1 cellular context compared by ENCODE assay signal in genomic region chr7:139915864-139916716, GRCh38.
TF ChIP-seq lines count a peak whose summit lies in the region.

No MANE protein-coding gene starts in this region.

TF ChIP-seq in GM12878, 131 proteins besides CTCF, POLR2A, EP300 and RAD21 (continued from another document):
- no peak for TF ChIP-seq ZNF592 (IDR thresholded peaks at IDR 0.05)
- TF ChIP-seq RUNX3 (IDR thresholded peaks at IDR 0.05; ENCODE audit: low read length) = peak; percentile 99
- TF ChIP-seq LARP7 (IDR thresholded peaks at IDR 0.05) = no peak
- peak; percentile 93 for TF ChIP-seq DPF2 (IDR thresholded peaks at IDR 0.05)
- no peak for TF ChIP-seq ZBTB4 (CRISPR knock-in tag; IDR thresholded peaks at IDR 0.05)
- no peak for TF ChIP-seq NR2C1 (IDR thresholded peaks at IDR 0.05)
- TF ChIP-seq JUND (IDR thresholded peaks at IDR 0.05; ENCODE audit: low read depth, low read length) = peak; percentile 65; the same call in 1 of the 2 replicates
- no peak for TF ChIP-seq HDAC2 (IDR thresholded peaks at IDR 0.05)
- TF ChIP-seq MEF2A (IDR thresholded peaks at IDR 0.05; ENCODE audit: insufficient read depth, low read depth, low read length) = 0 out of 2 replicates have a peak, but pooled peaks have one; percentile 31
- TF ChIP-seq NFXL1 (IDR thresholded peaks at IDR 0.05; ENCODE audit: borderline replicate concordance) = no peak
- TF ChIP-seq SUZ12 (IDR thresholded peaks at IDR 0.05; ENCODE audit: unreplicated experiment) = no peak
- TF ChIP-seq RELB (IDR thresholded peaks at IDR 0.05; ENCODE audit: low read depth) = peak; percentile 22; the same call in 1 of the 2 replicates
- TF ChIP-seq PKNOX1 (IDR thresholded peaks at IDR 0.05) = 0 out of 2 replicates have a peak, but pooled peaks have one; percentile 34
- peak; percentile 80 for TF ChIP-seq BCL11A (IDR thresholded peaks at IDR 0.05; ENCODE audit: low read depth, low read length)
- TF ChIP-seq IRF4 (IDR thresholded peaks at IDR 0.05; ENCODE audit: low read depth, low read length) = peak; percentile 72
- 0 out of 4 replicates have a peak, but pooled peaks of 1 of the 2 experiments have one; percentile 49 for TF ChIP-seq SRF (IDR thresholded peaks at IDR 0.05; ENCODE audit: low read depth in 2 of 2, low read length in 2 of 2)
- TF ChIP-seq CBX3 (IDR thresholded peaks at IDR 0.05; ENCODE audit: borderline replicate concordance, low read depth) = no peak
- TF ChIP-seq USF2 (IDR thresholded peaks at IDR 0.05; ENCODE audit: borderline replicate concordance, low read depth, low read length) = no peak
- peak; percentile 77; the same call in 1 of the 2 replicates for TF ChIP-seq CREM (IDR thresholded peaks at IDR 0.05; ENCODE audit: low read depth)
- TF ChIP-seq CHD1 (IDR thresholded peaks at IDR 0.05; ENCODE audit: low read depth, low read length) = no peak
- TF ChIP-seq ZZZ3 (IDR thresholded peaks at IDR 0.05; ENCODE audit: control insufficient read depth, insufficient read length, low read depth) = no peak
- TF ChIP-seq ZSCAN29 (IDR thresholded peaks at IDR 0.05) = no peak
- 0 out of 2 replicates have a peak, but pooled peaks have one; percentile 16 for TF ChIP-seq MLLT1 (IDR thresholded peaks at IDR 0.05)
- TF ChIP-seq SP1 (IDR thresholded peaks at IDR 0.05; ENCODE audit: low read depth, low read length) = peak; percentile 15
- TF ChIP-seq TCF12 (IDR thresholded peaks at IDR 0.05; ENCODE audit: low read depth, low read length) = peak; percentile 89
- TF ChIP-seq NFIC (IDR thresholded peaks at IDR 0.05; ENCODE audit: low read depth, low read length) = 0 out of 2 replicates have a peak, but pooled peaks have one; percentile 56
- TF ChIP-seq MYC (IDR thresholded peaks at IDR 0.05; ENCODE audit: insufficient read depth, insufficient read length, insufficient replicate concordance, low read length, severe bottlenecking) = peak; percentile 50
- TF ChIP-seq CREB1 (IDR thresholded peaks at IDR 0.05; ENCODE audit: low read depth) = peak; percentile 53; the same call in 1 of the 2 replicates
- peak; percentile 36 to 55; a peak in 2 of 4 replicates for TF ChIP-seq BHLHE40 (IDR thresholded peaks at IDR 0.05; ENCODE audit: borderline replicate concordance in 1 of 2, low read depth in 2 of 2, low read length in 1 of 2)
- no peak for TF ChIP-seq KAT2A (conservative IDR thresholded peaks at IDR 0.05; ENCODE audit: control insufficient read depth, low read depth, low read length)
- 0 out of 2 replicates have a peak, but pooled peaks have one; percentile 34 for TF ChIP-seq GATAD2B (conservative IDR thresholded peaks at IDR 0.05; ENCODE audit: low read depth)
- no peak for TF ChIP-seq RFX5 (IDR thresholded peaks at IDR 0.05; ENCODE audit: low read depth, low read length)
- TF ChIP-seq IKZF2 (IDR thresholded peaks at IDR 0.05) = peak; percentile 88 to 90
- TF ChIP-seq RAD51 (IDR thresholded peaks at IDR 0.05) = peak; percentile 11; the same call in 1 of the 2 replicates
- peak; percentile 77; the same call in 1 of the 2 replicates for TF ChIP-seq PAX5 (IDR thresholded peaks at IDR 0.05; ENCODE audit: borderline replicate concordance, low read depth, low read length)
- TF ChIP-seq ZBTB11 (CRISPR knock-in tag; IDR thresholded peaks at IDR 0.05) = no peak
- 0 out of 2 replicates have a peak, but pooled peaks have one; percentile 55 for TF ChIP-seq HDGF (IDR thresholded peaks at IDR 0.05)
- peak; percentile 65 for TF ChIP-seq ATF7 (IDR thresholded peaks at IDR 0.05; ENCODE audit: low read depth)
- TF ChIP-seq GABPA (IDR thresholded peaks at IDR 0.05; ENCODE audit: low read depth) = no peak
- 0 out of 3 replicates have a peak, but pooled peaks of 1 of the 2 experiments have one; percentile 10 for TF ChIP-seq EGR1 (IDR thresholded peaks at IDR 0.05; ENCODE audit: borderline replicate concordance in 1 of 2, low read depth in 2 of 2, low read length in 2 of 2)
- peak; percentile 92 for TF ChIP-seq IKZF1 (conservative IDR thresholded peaks at IDR 0.05)
- TF ChIP-seq NFYA (IDR thresholded peaks at IDR 0.05; ENCODE audit: borderline replicate concordance, low read depth, low read length) = no peak
- peak; percentile 91 for TF ChIP-seq JUNB (IDR thresholded peaks at IDR 0.05)
- peak; percentile 56; the same call in 1 of the 2 replicates for TF ChIP-seq NR2F1 (conservative IDR thresholded peaks at IDR 0.05)
- TF ChIP-seq BCL3 (IDR thresholded peaks at IDR 0.05; ENCODE audit: borderline replicate concordance, insufficient read depth, low read depth, low read length, poor library complexity, severe bottlenecking) = peak; percentile 77
- TF ChIP-seq CBX5 (IDR thresholded peaks at IDR 0.05; ENCODE audit: low read depth) = 0 out of 2 replicates have a peak, but pooled peaks have one; percentile 48
- TF ChIP-seq ETV6 (conservative IDR thresholded peaks at IDR 0.05 in 1 of 2, IDR thresholded peaks at IDR 0.05 in 1 of 2; ENCODE audit: borderline replicate concordance in 1 of 2, low read depth in 1 of 2) = peak in 1 of 2 experiments; percentile 21; a peak in 1 of 4 replicates
- 0 out of 2 replicates have a peak, but pooled peaks have one; percentile 68 for TF ChIP-seq CHD4 (IDR thresholded peaks at IDR 0.05)
- 0 out of 2 replicates have a peak, but pooled peaks have one; percentile 16 for TF ChIP-seq TAF1 (IDR thresholded peaks at IDR 0.05; ENCODE audit: borderline replicate concordance, low read depth, low read length)
